Comparison of ENCODE assay signal across 9 cellular contexts in genomic region chr12:54439521-54440255, GRCh38. TPM values are rescaled to one million over a fixed set of nuclear protein-coding genes. Genes with fewer than 3 reads are reported as not detected.
A peak's percentile ranks its signal among the peaks of the same experiment; 100 is the strongest.
DNase-seq lines count a peak whose midpoint lies in the region; ATAC-seq and TF ChIP-seq lines count a peak whose summit lies in the region.
"Had no signal": no experiment of that assay in that cellular context is flagged by ENCODE, and none has a peak within 500 bp of the region (broad histone marks: within the 10 kb centered on the region; RNA-seq: fewer than 3 reads in every experiment).

No MANE protein-coding gene starts in this region.

- no peaks in the 10 kb centered on the region for H3K4me1 Mint-ChIP-seq in Calu3 (ENCODE audit: low read depth, unreplicated experiment)
- peaks cover 12% of the 10 kb centered on the region for H3K4me1 Mint-ChIP-seq in activated T-cell treated with anti-CD3 and anti-CD28 coated beads, Interleukin-2, amount 50 U/mL, for 72 hours (ENCODE audit: low read depth)

- CTCF ChIA-PET in Calu3 (lab: Charles Lee): interaction anchor here (0.6 to 5.3 kb wide), 12 partner anchors 13 to 71 kb away, joined by 3 to 145 read pairs (median 3); no protein-coding TSS in a partner anchor

- H3K27ac Mint-ChIP-seq in Calu3 (ENCODE audit: unreplicated experiment): no peak overlapping the region
- no peak overlapping the region for H3K27ac Mint-ChIP-seq in activated T-cell treated with anti-CD3 and anti-CD28 coated beads, Interleukin-2, amount 50 U/mL, for 72 hours

- DNase-seq in Calu3 (no peak), NCI-H2227 treated with DMSO at 0.1 percent for 48 hours (lab: John Stamatoyannopoulos, UW) (peak; percentile 49), heart left ventricle (no peak), renal cortical epithelial cell (ENCODE audit: low read depth) (peak; percentile 77), activated gamma-delta T cell treated with Interleukin-2 at 50 U/mL for 16 hours (no peak)
- no peak for DNase-seq in activated T-cell treated with anti-CD3 and anti-CD28 coated beads, Interleukin-2, amount 50 U/mL, for 72 hours

- no peaks in the 10 kb centered on the region for H3K36me3 ChIP-seq in heart left ventricle

- 41 to 44% (median 43%) methylated on average over 10 of the region's 10 CpGs for WGBS in heart left ventricle, 4 donors

- H3K27me3 ChIP-seq in heart left ventricle: no peaks in the 10 kb centered on the region

- H3K4me3 ChIP-seq in heart left ventricle: no peak overlapping the region

- peak; percentile 74 for TF ChIP-seq CTCF in Calu3 (IDR thresholded peaks at IDR 0.05; ENCODE audit: unreplicated experiment)
- peak; percentile 71 to 91 (median 87) for TF ChIP-seq CTCF in heart left ventricle (IDR thresholded peaks at IDR 0.05)

- TF ChIP-seq POLR2A in heart left ventricle (IDR thresholded peaks at IDR 0.05): no peak

- peak overlapping the region in 3 of 12 donors; percentile 13 to 66 (median 24) for H3K27ac ChIP-seq in heart left ventricle

- peak; percentile 74 for ATAC-seq in GM21723 (IDR thresholded peaks at IDR 0.05; ENCODE audit: unreplicated experiment)
- peak; percentile 66 to 73 for ATAC-seq in activated T-cell treated with anti-CD3 and anti-CD28 coated beads, Interleukin-2, amount 50 U/mL, for 72 hours (replicated peaks in 1 of 2)
- peak; percentile 81 to 92 (median 92) for ATAC-seq in heart left ventricle
- ATAC-seq in GM18498 (IDR thresholded peaks at IDR 0.05; ENCODE audit: unreplicated experiment): no peak

- H3K9me3 Mint-ChIP-seq in Calu3 (ENCODE audit: low read depth, unreplicated experiment): no peaks in the 10 kb centered on the region
- no peaks in the 10 kb centered on the region for H3K9me3 Mint-ChIP-seq in activated T-cell treated with anti-CD3 and anti-CD28 coated beads, Interleukin-2, amount 50 U/mL, for 72 hours

- intact Hi-C loops in Calu3 (cut with micrococcal nuclease; ENCODE audit: unreplicated experiment): loop anchor here (1.0 kb wide), 1 partner anchor 40 kb away; no protein-coding TSS in a partner anchor
- intact Hi-C loops in heart left ventricle (cut with DNase I): loop anchor here (1.0 to 2.0 kb wide), 4 partner anchors 38 to 41 kb away; no protein-coding TSS in a partner anchor

- no peaks in the 10 kb centered on the region for H3K36me3 Mint-ChIP-seq in Calu3 (ENCODE audit: insufficient read depth, unreplicated experiment)
- H3K36me3 Mint-ChIP-seq in activated T-cell treated with anti-CD3 and anti-CD28 coated beads, Interleukin-2, amount 50 U/mL, for 72 hours (ENCODE audit: insufficient read depth in 2 of 2): no peaks in the 10 kb centered on the region

- peaks cover 0 to 13% (median 4%) of the 10 kb centered on the region in 12 donors for H3K4me1 ChIP-seq in heart left ventricle

- no TSS peak for BruUV-seq in Calu3 (replicated peaks; lab: Mats Ljungman, UMichigan)

- H3K27me3 Mint-ChIP-seq in Calu3 (ENCODE audit: unreplicated experiment): peaks cover 65% of the 10 kb centered on the region
- no peaks in the 10 kb centered on the region for H3K27me3 Mint-ChIP-seq in activated T-cell treated with anti-CD3 and anti-CD28 coated beads, Interleukin-2, amount 50 U/mL, for 72 hours (ENCODE audit: low read depth)

- H3K4me3 Mint-ChIP-seq in Calu3 (ENCODE audit: low read depth, unreplicated experiment): no peak overlapping the region
- H3K4me3 Mint-ChIP-seq in activated T-cell treated with anti-CD3 and anti-CD28 coated beads, Interleukin-2, amount 50 U/mL, for 72 hours: no peak overlapping the region

- H3K9me3 ChIP-seq in heart left ventricle: no peaks in the 10 kb centered on the region

RNA-seq across cellular contexts. Expression of gene ITGA5, which starts 20.6 kb away (rescaled TPM):
- 8.0 and 9.5 TPM in 2 replicates for total RNA-seq in Calu3 (2022)
- 10 to 100 TPM; 20.6 to 27.4 TPM for total RNA-seq in activated T-cell treated with anti-CD3 and anti-CD28 coated beads, Interleukin-2, amount 50 U/mL, for 72 hours
- 100 to 1,000 TPM in 2 of 9 donors, 10 to 100 TPM in 7; 41.6 to 128 (median 55.0) TPM for total RNA-seq in heart left ventricle
- polyA plus RNA-seq in heart left ventricle: 100 to 1,000 TPM in 1 of 2 donors, 10 to 100 TPM in 1; 33.2 to 301 TPM
- total RNA-seq in renal cortical epithelial cell: 112 and 143 TPM in 2 replicates

RNA-seq across cellular contexts. Expression of gene GTSF1, which starts 33.7 kb away (rescaled TPM):
- total RNA-seq in Calu3 (2022) (85.7 and 94.5 TPM in 2 replicates), heart left ventricle (1 to 10 TPM in 1 of 9 donors, not detected in 8; 1.2 TPM), renal cortical epithelial cell (0.52 and 9.0 TPM in 2 replicates)
- 10 to 100 TPM in 1 of 2 donors, 1 to 10 TPM in 1; 8.5 to 12.4 TPM for total RNA-seq in activated T-cell treated with anti-CD3 and anti-CD28 coated beads, Interleukin-2, amount 50 U/mL, for 72 hours
- polyA plus RNA-seq in heart left ventricle: under 1 TPM in 1 of 2 donors, not detected in 1; 0.39 TPM
- total RNA-seq: skeletal muscle tissue had no signal

RNA-seq across cellular contexts. Expression of gene ZNF385A, which starts 55.2 kb away (rescaled TPM):
- 9.1 and 9.5 TPM in 2 replicates for total RNA-seq in Calu3 (2022)
- 1 to 10 TPM; 1.3 to 2.8 TPM for total RNA-seq in activated T-cell treated with anti-CD3 and anti-CD28 coated beads, Interleukin-2, amount 50 U/mL, for 72 hours
- total RNA-seq in heart left ventricle: 10 to 100 TPM in 4 of 9 donors, 1 to 10 TPM in 5; 3.6 to 22.7 (median 6.7) TPM
- polyA plus RNA-seq in heart left ventricle: 1 to 10 TPM; 5.3 TPM
- total RNA-seq in renal cortical epithelial cell: 3.0 and 10.2 TPM in 2 replicates

RNA-seq across cellular contexts. Expression of gene NCKAP1L, which starts 57.9 kb away (rescaled TPM):
- total RNA-seq in Calu3 (2022): not detected in 2 replicates
- 100 to 1,000 TPM; 124 to 148 TPM for total RNA-seq in activated T-cell treated with anti-CD3 and anti-CD28 coated beads, Interleukin-2, amount 50 U/mL, for 72 hours
- 10 to 100 TPM in 2 of 9 donors, 1 to 10 TPM in 7; 2.4 to 66.3 (median 5.4) TPM for total RNA-seq in heart left ventricle
- 1 to 10 TPM in 1 of 2 donors, under 1 TPM in 1; 0.88 to 2.1 TPM for polyA plus RNA-seq in heart left ventricle
- not detected in 2 replicates for total RNA-seq in renal cortical epithelial cell

Comparison
In these comparisons a context has a peak if more than half of its experiments do, and no peak if none do; other contexts are left out.
1. DNase-seq: peak in NCI-H2227 treated with DMSO at 0.1 percent for 48 hours (single experiment) and renal cortical epithelial cell (single experiment); none in Calu3 (single experiment), activated T-cell treated with anti-CD3 and anti-CD28 coated beads, Interleukin-2, amount 50 U/mL, for 72 hours (0 of 2), heart left ventricle (0 of 5) and activated gamma-delta T cell treated with Interleukin-2 at 50 U/mL for 16 hours (single experiment).